ENCODE assay signal across 24 cellular contexts in the genomic region with DNA sequence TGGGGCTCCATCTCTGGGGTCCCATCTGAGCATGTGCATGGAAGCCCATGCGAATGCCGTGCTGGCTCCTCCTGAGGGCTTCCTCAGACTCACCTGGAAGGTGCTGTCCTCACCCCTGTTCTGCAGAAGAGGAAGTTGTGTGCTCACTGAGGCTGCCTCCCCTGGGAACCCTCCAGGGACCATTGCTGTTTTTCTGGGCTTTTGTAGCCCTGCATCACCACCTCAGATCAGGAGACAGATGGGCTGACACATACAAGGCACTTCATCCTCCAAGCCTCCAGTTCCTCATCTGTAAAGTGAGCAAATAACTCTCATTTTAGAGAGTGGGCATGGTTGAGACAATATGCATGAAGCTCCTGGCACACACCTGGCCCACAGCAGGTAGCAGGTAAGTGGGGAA. TPM values are rescaled to one million over a fixed set of nuclear protein-coding genes. Genes with fewer than 3 reads are reported as not detected.
"Had no signal": no experiment of that assay in that cellular context is flagged by ENCODE, and none has a peak within 500 bp of the region (broad histone marks: within the 10 kb centered on the region; RNA-seq: fewer than 3 reads in every experiment).

No MANE protein-coding gene starts in this region.

- ATAC-seq: activated CD8-positive, alpha-beta T cell treated with anti-CD3 and anti-CD28 coated beads, Interleukin-2, amount 10 ng/mL, durations not matched to agents 7 days and 5 days; T-helper 17 cell; WTC11 had no signal

- H3K4me3 ChIP-seq: adrenal gland, PC-9 had no signal

- H3K36me3 ChIP-seq: adrenal gland had no signal

- H3K27me3 ChIP-seq: adrenal gland had no signal

- H3K27ac ChIP-seq: adrenal gland, PC-9 had no signal

- DNase-seq: activated CD4-positive, alpha-beta T cell treated with anti-CD3 and anti-CD28 coated beads for 48 hours; activated CD4-positive, alpha-beta T cell treated with anti-CD3 and anti-CD28 coated beads, Interleukin-2, amount 50 U/mL, for 4 hours; activated CD4-positive, CD25-positive, alpha-beta regulatory T cell treated with anti-CD3 and anti-CD28 coated beads, Interleukin-2, amount 50 U/mL, for 72 hours; activated CD8-positive, alpha-beta memory T cell treated with anti-CD3 and anti-CD28 coated beads, Interleukin-2, amount 50 U/mL, for 48 hours; activated CD8-positive, alpha-beta T cell treated with anti-CD3 and anti-CD28 coated beads, Interleukin-2, amount 10 ng/mL, durations not matched to agents 7 days and 5 days; activated naive CD4-positive, alpha-beta T cell treated with anti-CD3 and anti-CD28 coated beads, Interleukin-2, amount 50 U/mL, for 16 hours; activated naive CD8-positive, alpha-beta T cell treated with anti-CD3 and anti-CD28 coated beads, Interleukin-2, amount 10 ng/mL, durations not matched to agents 7 days and 5 days; activated T-cell treated with anti-CD3 and anti-CD28 coated beads, Interleukin-2, amount 50 U/mL, for 1 hour; adrenal gland; anterior cingulate cortex; cerebellar nuclear complex; NCI-H1092 treated with DMSO at 0.1 percent for 48 hours; NCI-H1436; NCI-H1694 treated with DMSO at 0.1 percent for 48 hours; NCI-H2029 treated with DMSO at 0.1 percent for 48 hours; NCI-H446; NCI-H524 treated with DMSO at 0.1 percent for 48 hours; NCI-H774; PC-9; SIG-M5; T-helper 17 cell; T-helper 9 cell had no signal

- H3K4me2 ChIP-seq: PC-9 had no signal

- H2AFZ ChIP-seq: PC-9 had no signal

- H3K9me3 ChIP-seq: adrenal gland had no signal

RNA-seq across cellular contexts. Expression of a gene that starts 12.1 kb away (rescaled TPM):
- total RNA-seq: MCF 10A, PC-9 had no signal
